Comparison of ENCODE assay signal across 2 cellular contexts in the genomic region with DNA sequence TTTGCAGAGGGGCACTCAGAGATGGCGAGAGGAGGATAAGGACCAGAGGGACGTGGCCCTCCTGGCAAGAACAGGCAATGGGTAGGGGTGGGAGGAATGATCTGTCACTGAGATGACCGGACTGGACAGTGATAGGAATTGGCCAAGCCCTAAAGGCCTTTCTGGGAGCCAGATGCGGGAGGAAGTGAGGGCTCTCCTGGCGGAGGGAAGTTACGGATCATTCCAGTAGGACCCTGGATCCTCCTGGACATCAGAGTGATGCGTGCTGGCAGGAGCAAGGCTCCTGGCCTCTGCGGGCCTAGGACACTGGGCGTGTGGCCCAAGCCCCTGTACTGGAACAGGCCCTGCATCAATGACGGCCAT.
A peak's percentile ranks its signal among the peaks of the same experiment; 100 is the strongest.
TF ChIP-seq lines count a peak whose summit lies in the region.

No MANE protein-coding gene starts in this region.

TF ChIP-seq in HEK293, 187 proteins besides CTCF, POLR2A, EP300 and RAD21:
- TF ChIP-seq ZNF600 (tag by site-specific recombination; IDR thresholded peaks at IDR 0.05): peak; percentile 76
- TF ChIP-seq, protein P1, sequence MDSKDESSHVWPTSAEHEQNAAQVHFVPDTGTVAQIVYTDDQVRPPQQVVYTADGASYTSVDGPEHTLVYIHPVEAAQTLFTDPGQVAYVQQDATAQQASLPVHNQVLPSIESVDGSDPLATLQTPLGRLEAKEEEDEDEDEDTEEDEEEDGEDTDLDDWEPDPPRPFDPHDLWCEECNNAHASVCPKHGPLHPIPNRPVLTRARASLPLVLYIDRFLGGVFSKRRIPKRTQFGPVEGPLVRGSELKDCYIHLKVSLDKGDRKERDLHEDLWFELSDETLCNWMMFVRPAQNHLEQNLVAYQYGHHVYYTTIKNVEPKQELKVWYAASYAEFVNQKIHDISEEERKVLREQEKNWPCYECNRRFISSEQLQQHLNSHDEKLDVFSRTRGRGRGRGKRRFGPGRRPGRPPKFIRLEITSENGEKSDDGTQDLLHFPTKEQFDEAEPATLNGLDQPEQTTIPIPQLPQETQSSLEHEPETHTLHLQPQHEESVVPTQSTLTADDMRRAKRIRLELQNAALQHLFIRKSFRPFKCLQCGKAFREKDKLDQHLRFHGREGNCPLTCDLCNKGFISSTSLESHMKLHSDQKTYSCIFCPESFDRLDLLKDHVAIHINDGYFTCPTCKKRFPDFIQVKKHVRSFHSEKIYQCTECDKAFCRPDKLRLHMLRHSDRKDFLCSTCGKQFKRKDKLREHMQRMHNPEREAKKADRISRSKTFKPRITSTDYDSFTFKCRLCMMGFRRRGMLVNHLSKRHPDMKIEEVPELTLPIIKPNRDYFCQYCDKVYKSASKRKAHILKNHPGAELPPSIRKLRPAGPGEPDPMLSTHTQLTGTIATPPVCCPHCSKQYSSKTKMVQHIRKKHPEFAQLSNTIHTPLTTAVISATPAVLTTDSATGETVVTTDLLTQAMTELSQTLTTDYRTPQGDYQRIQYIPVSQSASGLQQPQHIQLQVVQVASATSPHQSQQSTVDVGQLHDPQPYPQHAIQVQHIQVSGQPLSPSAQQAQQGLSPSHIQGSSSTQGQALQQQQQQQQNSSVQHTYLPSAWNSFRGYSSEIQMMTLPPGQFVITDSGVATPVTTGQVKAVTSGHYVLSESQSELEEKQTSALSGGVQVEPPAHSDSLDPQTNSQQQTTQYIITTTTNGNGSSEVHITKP (tag by site-specific recombination; IDR thresholded peaks at IDR 0.05): no peak

TF ChIP-seq in H1, 55 proteins besides CTCF, POLR2A, EP300 and RAD21:
- TF ChIP-seq SIX5 (IDR thresholded peaks at IDR 0.05; ENCODE audit: low read depth, low read length) (no peak), POLR2AphosphoS5 (IDR thresholded peaks at IDR 0.05; ENCODE audit: low read depth, low read length) (0 out of 2 replicates have a peak, but pooled peaks have one; percentile 27)
